35 cellular contexts compared by ENCODE assay signal in genomic region chr2:235332240-235332890, GRCh38.
DNase-seq lines count a peak whose midpoint lies in the region; ATAC-seq, FAIRE-seq and TF ChIP-seq lines count a peak whose summit lies in the region.
"Had no signal": no experiment of that assay in that cellular context is flagged by ENCODE, and none has a peak within 500 bp of the region (broad histone marks: within the 10 kb centered on the region; RNA-seq: fewer than 3 reads in every experiment).

No MANE protein-coding gene starts in this region.

- TF ChIP-seq RAD21 in A549 (conservative IDR thresholded peaks at IDR 0.05 in 1 of 2, IDR thresholded peaks at IDR 0.05 in 1 of 2): no peak

- no TSS peak for BruUV-seq in PC-3 (replicated peaks; lab: Mats Ljungman, UMichigan)

- no peak overlapping the region for H2BK5ac ChIP-seq in trophoblast cell (ENCODE audit: low read depth, low read length, poor library complexity)

- no peak overlapping the region for H3K4ac ChIP-seq in trophoblast cell (ENCODE audit: low read depth, low read length)

- H3K9ac ChIP-seq in PC-3 (ENCODE audit: low read length): peak overlapping the region; percentile 85
- peak overlapping the region; percentile 28 for H3K9ac ChIP-seq in trophoblast cell (ENCODE audit: low read length)
- H3K9ac ChIP-seq: BLaER1; BLaER1 treated with 17β-estradiol and CSF1 and Interleukin-3, amounts not matched to agents 10 nM and 100 nM had no signal

- peaks cover 2% of the 10 kb centered on the region for H3K36me3 Mint-ChIP-seq in activated naive CD4-positive, alpha-beta T cell treated with anti-CD3 and anti-CD28 coated beads for 36 hours (ENCODE audit: low read depth)
- H3K36me3 Mint-ChIP-seq: CD14-positive monocyte; CD4-positive, alpha-beta memory T cell; CD4-positive, CD25-positive, alpha-beta regulatory T cell; CD8-positive, alpha-beta memory T cell; CD8-positive, alpha-beta T cell had no signal

- H3F3A ChIP-seq in PC-3 (ENCODE audit: low read length, unreplicated experiment): no peaks in the 10 kb centered on the region

- H3K4me3 Mint-ChIP-seq in activated naive CD4-positive, alpha-beta T cell treated with anti-CD3 and anti-CD28 coated beads for 36 hours: no peak overlapping the region
- H3K4me3 Mint-ChIP-seq: B cell; CD14-positive monocyte; CD4-positive, alpha-beta memory T cell; CD4-positive, alpha-beta T cell; CD4-positive, CD25-positive, alpha-beta regulatory T cell; CD8-positive, alpha-beta memory T cell; CD8-positive, alpha-beta T cell had no signal

- TF ChIP-seq CTCF in A549 (IDR thresholded peaks at IDR 0.05): no peak
- no peak for TF ChIP-seq CTCF in HEK293 (tag by site-specific recombination; IDR thresholded peaks at IDR 0.05)
- TF ChIP-seq CTCF in PC-3 (conservative IDR thresholded peaks at IDR 0.05; ENCODE audit: low read depth, low read length): no peak
- no peak for TF ChIP-seq CTCF in prostate gland (IDR thresholded peaks at IDR 0.05)
- no peak for TF ChIP-seq CTCF in stomach (IDR thresholded peaks at IDR 0.05)

- ATAC-seq in A549 (no peak), PC-3 (no peak)
- ATAC-seq: CD8-positive, alpha-beta T cell had no signal

- FAIRE-seq in A549 (lab: Jason Lieb, UNC): no peak
- FAIRE-seq: A204.1, D721Med had no signal

- H3K4me2 ChIP-seq in A549 (peak overlapping the region; percentile 65; the same call in 1 of the 3 replicates), PC-3 (ENCODE audit: low read length) (no peak overlapping the region), trophoblast cell (ENCODE audit: low read length) (no peak overlapping the region)
- H3K4me2 ChIP-seq: BLaER1; BLaER1 treated with 17β-estradiol and CSF1 and Interleukin-3, amounts not matched to agents 10 nM and 100 nM had no signal

- intact Hi-C loops in PC-3 (cut with micrococcal nuclease): loop anchor here (10.0 kb wide), 1 partner anchor 188 kb away; no protein-coding TSS in a partner anchor
- intact Hi-C loops in prostate gland (cut with DNase I): no loop called here
- intact Hi-C loops in stomach (cut with DNase I; ENCODE audit: low total_unique reads): no loop called here
- intact Hi-C loops in activated naive CD4-positive, alpha-beta T cell treated with anti-CD3 and anti-CD28 coated beads for 36 hours (cut with micrococcal nuclease): no loop called here

- TF ChIP-seq POLR2A in A549 (IDR thresholded peaks at IDR 0.05; ENCODE audit: low read length) (no peak), prostate gland (IDR thresholded peaks at IDR 0.05) (no peak), stomach (IDR thresholded peaks at IDR 0.05) (no peak)

- H3K14ac ChIP-seq in trophoblast cell (ENCODE audit: low read length): peak overlapping the region; percentile 2

- 92% methylated on average over 5 of the region's 5 CpGs for WGBS in A549 (ENCODE audit: missing lambda C conversion rate)
- WGBS in trophoblast cell (ENCODE audit: extremely low coverage, insufficient coverage, insufficient read length): no CpG with 5 or more reads among the region's 5 CpGs
- 86% methylated on average over 5 of the region's 5 CpGs for WGBS in prostate gland
- WGBS in stomach, 5 donors: 85 to 92% (median 87%) methylated on average over 5 of the region's 5 CpGs

- DNase-seq in A549 (ENCODE audit: low read depth in 1 of 2, low spot score in 1 of 2): no peak
- DNase-seq in PC-3: no peak
- DNase-seq in trophoblast cell: peak; percentile 98 to 99
- no peak for DNase-seq in prostate gland (ENCODE audit: low spot score)
- DNase-seq in stomach: no peak
- DNase-seq in activated naive CD4-positive, alpha-beta T cell treated with anti-CD3 and anti-CD28 coated beads for 36 hours: no peak
- no peak for DNase-seq in cerebellar nuclear complex (lab: John Stamatoyannopoulos, UW)
- DNase-seq: 8988T; ACHN; AML-193; BE2C; C1 segment of cervical spinal cord; Calu3; CD4-positive, alpha-beta memory T cell; CD4-positive, alpha-beta T cell; CD4-positive, CD25-positive, alpha-beta regulatory T cell; CD8-positive, alpha-beta memory T cell; CD8-positive, alpha-beta T cell; COR-L47; DMS 273 treated with DMSO at 0.1 percent for 48 hours; DMS153; DMS53; DMS79; DMS79 treated with DMSO at 0.1 percent for 48 hours; DND-41 had no signal

- H3K4me3 ChIP-seq in A549: no peak overlapping the region
- no peak overlapping the region for H3K4me3 ChIP-seq in HEK293 (ENCODE audit: low read depth, low read length)
- no peak overlapping the region for H3K4me3 ChIP-seq in PC-3 (ENCODE audit: low read length)
- H3K4me3 ChIP-seq in trophoblast cell (ENCODE audit: low read depth, low read length): no peak overlapping the region
- H3K4me3 ChIP-seq in prostate gland: no peak overlapping the region
- H3K4me3 ChIP-seq in stomach: no peak overlapping the region
- H3K4me3 ChIP-seq: BLaER1; BLaER1 treated with 17β-estradiol and CSF1 and Interleukin-3, amounts not matched to agents 10 nM and 100 nM had no signal

- no peak overlapping the region for H2AK5ac ChIP-seq in trophoblast cell (ENCODE audit: low read length)

- H3K9me3 Mint-ChIP-seq in activated naive CD4-positive, alpha-beta T cell treated with anti-CD3 and anti-CD28 coated beads for 36 hours: peaks cover 2% of the 10 kb centered on the region
- H3K9me3 Mint-ChIP-seq: CD4-positive, alpha-beta T cell; CD8-positive, alpha-beta T cell had no signal

- TF ChIP-seq EP300 in A549 (IDR thresholded peaks at IDR 0.05): no peak
- TF ChIP-seq EP300 in stomach (IDR thresholded peaks at IDR 0.05): no peak

- H2AFZ ChIP-seq in PC-3 (ENCODE audit: low read length) (no peak overlapping the region), trophoblast cell (ENCODE audit: insufficient read depth, low read length, poor library complexity) (no peak overlapping the region)

- H4K12ac ChIP-seq in trophoblast cell (ENCODE audit: low read depth, low read length): no peak overlapping the region

- H3K79me2 ChIP-seq in PC-3 (ENCODE audit: low read length) (no peaks in the 10 kb centered on the region), trophoblast cell (ENCODE audit: control insufficient read depth, insufficient read depth, low read length, poor library complexity) (no peaks in the 10 kb centered on the region)

- H4K8ac ChIP-seq in trophoblast cell (ENCODE audit: low read depth, low read length): no peak overlapping the region

- H3K27me3 ChIP-seq in PC-3 (ENCODE audit: low read length) (no peaks in the 10 kb centered on the region), trophoblast cell (ENCODE audit: insufficient read depth, low read length) (no peaks in the 10 kb centered on the region), prostate gland (replicated peaks; ENCODE audit: insufficient read depth) (no peaks in the 10 kb centered on the region), stomach (peaks cover 0 to 4% (median 0%) of the 10 kb centered on the region in 3 donors)
- H3K27me3 ChIP-seq: BE2C; BLaER1; BLaER1 treated with 17β-estradiol and CSF1 and Interleukin-3, amounts not matched to agents 10 nM and 100 nM had no signal

- peaks cover 6% of the 10 kb centered on the region for H3K79me1 ChIP-seq in trophoblast cell (ENCODE audit: low read length)

- H4K91ac ChIP-seq in trophoblast cell (ENCODE audit: low read depth, low read length): no peak overlapping the region

- H3K18ac ChIP-seq in trophoblast cell (ENCODE audit: low read length): no peak overlapping the region

- H3K4me1 ChIP-seq in A549 (peaks cover 43% of the 10 kb centered on the region), HEK293 (ENCODE audit: control insufficient read depth, insufficient read depth, low read length) (peaks cover 4% of the 10 kb centered on the region), PC-3 (ENCODE audit: insufficient read depth, low read length) (peaks cover 38% of the 10 kb centered on the region), trophoblast cell (ENCODE audit: control insufficient read depth in 1 of 2, insufficient read depth in 2 of 2, low read length in 2 of 2) (peaks cover 10 to 13% of the 10 kb centered on the region in 2 experiments), prostate gland (replicated peaks) (no peaks in the 10 kb centered on the region), stomach (no peaks in the 10 kb centered on the region)
- H3K4me1 ChIP-seq: BE2C had no signal

- H3K27ac ChIP-seq in A549: peak overlapping the region; percentile 77 to 87
- no peak overlapping the region for H3K27ac ChIP-seq in HEK293 (ENCODE audit: extremely low read depth, low read depth, low read length)
- H3K27ac ChIP-seq in PC-3 (ENCODE audit: low read length): peak overlapping the region; percentile 98
- no peak overlapping the region for H3K27ac ChIP-seq in trophoblast cell (ENCODE audit: low read depth, low read length)
- H3K27ac ChIP-seq in prostate gland: no peak overlapping the region
- no peak overlapping the region for H3K27ac ChIP-seq in stomach
- H3K27ac ChIP-seq: 22Rv1; BLaER1; BLaER1 treated with 17β-estradiol and CSF1 and Interleukin-3, amounts not matched to agents 10 nM and 100 nM; C4-2B had no signal

- POLR2A ChIA-PET in A549 (lab: Yijun Ruan, JAX): no interaction called here
- POLR2A ChIA-PET in HEK293 (lab: Yijun Ruan, JAX): no interaction called here
- POLR2A ChIA-PET in PC-3 (lab: Charles Lee; ENCODE audit: unreplicated experiment): no interaction called here

- no peak overlapping the region for H2BK12ac ChIP-seq in trophoblast cell (ENCODE audit: low read length)

- no peaks in the 10 kb centered on the region for H3K4me1 Mint-ChIP-seq in activated naive CD4-positive, alpha-beta T cell treated with anti-CD3 and anti-CD28 coated beads for 36 hours (ENCODE audit: low read depth)
- H3K4me1 Mint-ChIP-seq: B cell; CD14-positive monocyte; CD4-positive, alpha-beta memory T cell; CD4-positive, CD25-positive, alpha-beta regulatory T cell; CD8-positive, alpha-beta memory T cell had no signal

- H3K23ac ChIP-seq in trophoblast cell (ENCODE audit: low read length): peak overlapping the region; percentile 77

- H2BK120ac ChIP-seq in trophoblast cell (ENCODE audit: insufficient read depth, low read length, poor library complexity): no peak overlapping the region

- peaks cover 28% of the 10 kb centered on the region for H3K27me3 Mint-ChIP-seq in activated naive CD4-positive, alpha-beta T cell treated with anti-CD3 and anti-CD28 coated beads for 36 hours (ENCODE audit: low read depth)

- no peaks in the 10 kb centered on the region for H4K20me1 ChIP-seq in PC-3 (ENCODE audit: low read length)
- H4K20me1 ChIP-seq: BLaER1; BLaER1 treated with 17β-estradiol and CSF1 and Interleukin-3, amounts not matched to agents 10 nM and 100 nM had no signal

- no peak overlapping the region for H3K27ac Mint-ChIP-seq in activated naive CD4-positive, alpha-beta T cell treated with anti-CD3 and anti-CD28 coated beads for 36 hours
- H3K27ac Mint-ChIP-seq: B cell; CD14-positive monocyte; CD4-positive, alpha-beta memory T cell; CD4-positive, alpha-beta T cell; CD4-positive, CD25-positive, alpha-beta regulatory T cell; CD8-positive, alpha-beta memory T cell; CD8-positive, alpha-beta T cell had no signal

- CTCF ChIA-PET in A549 (lab: Yijun Ruan, JAX): interaction anchor here (0.9 kb wide), 1 partner anchor 38 kb away, joined by 7 read pairs; no protein-coding TSS in a partner anchor
- CTCF ChIA-PET in HEK293 (lab: Yijun Ruan, JAX): no interaction called here
- CTCF ChIA-PET in PC-3 (lab: Charles Lee): no interaction called here
- CTCF ChIA-PET in activated naive CD4-positive, alpha-beta T cell treated with anti-CD3 and anti-CD28 coated beads for 36 hours (lab: Charles Lee): no interaction called here

- H3K36me3 ChIP-seq in HEK293 (ENCODE audit: control insufficient read depth in 2 of 2, insufficient read depth in 1 of 2, low read length in 2 of 2): no peaks in the 10 kb centered on the region
- no peaks in the 10 kb centered on the region for H3K36me3 ChIP-seq in PC-3 (ENCODE audit: low read depth, low read length)
- no peaks in the 10 kb centered on the region for H3K36me3 ChIP-seq in trophoblast cell (ENCODE audit: control insufficient read depth in 1 of 2, insufficient read depth in 2 of 2, low read length in 2 of 2)
- no peaks in the 10 kb centered on the region for H3K36me3 ChIP-seq in prostate gland
- no peaks in the 10 kb centered on the region for H3K36me3 ChIP-seq in stomach
- H3K36me3 ChIP-seq: BE2C; BLaER1; BLaER1 treated with 17β-estradiol and CSF1 and Interleukin-3, amounts not matched to agents 10 nM and 100 nM had no signal

- peaks cover 2% of the 10 kb centered on the region; the same call in 1 of the 3 replicates for H3K9me3 ChIP-seq in A549
- H3K9me3 ChIP-seq in HEK293 (ENCODE audit: control insufficient read depth, insufficient read depth, low read depth, low read length): no peaks in the 10 kb centered on the region
- H3K9me3 ChIP-seq in PC-3 (ENCODE audit: low read length): no peaks in the 10 kb centered on the region
- peaks cover 4% of the 10 kb centered on the region for H3K9me3 ChIP-seq in trophoblast cell (ENCODE audit: insufficient read depth, low read depth, low read length)
- no peaks in the 10 kb centered on the region for H3K9me3 ChIP-seq in prostate gland
- H3K9me3 ChIP-seq in stomach: peaks cover 0 to 8% (median 5%) of the 10 kb centered on the region in 4 donors
- H3K9me3 ChIP-seq: BE2C, BLaER1, Caco-2 had no signal

- H3K9me2 ChIP-seq in PC-3 (replicated peaks; ENCODE audit: low read length): no peaks in the 10 kb centered on the region

Comparison
In these comparisons a context has a peak if more than half of its experiments do, and no peak if none do; other contexts are left out.
1. DNase-seq: peak in trophoblast cell (2 of 2); none in A549 (0 of 2), PC-3 (single experiment), prostate gland (single experiment), stomach (single experiment), activated naive CD4-positive, alpha-beta T cell treated with anti-CD3 and anti-CD28 coated beads for 36 hours (single experiment) and cerebellar nuclear complex (0 of 2).
2. H3K27ac ChIP-seq: peak in A549 (2 of 2) and PC-3 (single experiment); none in HEK293 (single experiment), trophoblast cell (single experiment), prostate gland (0 of 2) and stomach (0 of 5).